In genomic region chr9:124843635-124844034, GRCh38 we compare ENCODE assay signal across 1 cellular context.
TF ChIP-seq lines count a peak whose summit lies in the region.

No MANE protein-coding gene starts in this region.

TF ChIP-seq in K562, 482 proteins besides CTCF, POLR2A, EP300 and RAD21:
- no peak for TF ChIP-seq ESRRB (CRISPR knock-in tag; IDR thresholded peaks at IDR 0.05; ENCODE audit: borderline replicate concordance)
- TF ChIP-seq EGR1 (conservative IDR thresholded peaks at IDR 0.05) = peak; percentile 25; the same call in 1 of the 2 replicates
